14 cellular contexts compared by ENCODE assay signal in the genomic region with DNA sequence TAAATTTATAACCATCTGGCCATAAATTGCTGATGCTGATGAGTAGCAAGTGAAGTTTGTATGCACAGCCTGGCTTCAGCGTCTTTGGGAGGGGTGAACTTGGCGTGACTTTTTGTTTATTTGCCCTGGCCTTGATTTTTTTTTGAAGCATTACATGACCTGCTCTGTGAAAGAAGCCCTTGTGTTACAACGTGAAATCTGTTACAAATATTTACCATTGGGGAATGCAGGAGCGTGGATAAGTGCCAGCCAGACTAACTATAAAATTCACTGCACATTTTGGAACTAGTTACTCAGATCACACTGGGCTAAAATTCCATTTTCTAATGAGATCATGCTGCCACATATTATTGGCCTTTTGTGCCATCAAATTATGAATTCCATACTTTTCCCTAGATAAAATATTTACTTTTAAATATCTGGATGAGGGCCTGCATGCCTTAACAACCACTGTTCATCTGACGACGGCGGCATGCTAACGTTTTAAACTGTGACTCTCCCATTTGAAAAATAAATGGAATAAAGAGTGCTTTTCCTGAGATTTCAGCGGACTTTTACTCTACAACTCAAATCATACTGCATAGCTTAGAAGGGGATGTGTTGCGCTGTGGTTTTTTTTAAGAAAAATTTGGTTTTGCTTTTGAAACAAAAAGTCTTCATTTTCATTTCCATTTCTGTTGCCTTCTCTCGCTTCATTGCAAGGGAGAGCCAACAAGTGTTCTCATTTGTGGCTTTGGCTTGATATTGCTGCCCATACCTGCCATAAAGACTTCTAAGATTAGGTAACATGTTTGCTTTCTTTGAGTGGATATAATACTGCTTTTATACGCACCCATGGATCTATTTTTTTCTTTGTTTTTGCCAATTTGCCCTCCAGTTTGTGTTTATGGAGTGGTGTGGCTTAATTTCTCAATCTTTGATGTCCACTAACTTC.
DNase-seq lines count a peak whose midpoint lies in the region; ATAC-seq and TF ChIP-seq lines count a peak whose summit lies in the region.
"Had no signal": no experiment of that assay in that cellular context is flagged by ENCODE, and none has a peak within 500 bp of the region (broad histone marks: within the 10 kb centered on the region; RNA-seq: fewer than 3 reads in every experiment).

No MANE protein-coding gene starts in this region.

- H3K4me3 ChIP-seq in BJ (ENCODE audit: low read depth, low read length) (no peak overlapping the region), astrocyte of the spinal cord (ENCODE audit: low read depth, low read length) (no peak overlapping the region), gastroesophageal sphincter (no peak overlapping the region)
- H3K4me3 ChIP-seq: ascending aorta, lung had no signal

- H3K36me3 ChIP-seq in BJ (ENCODE audit: control insufficient read depth, insufficient read depth, low read length) (no peaks in the 10 kb centered on the region), gastroesophageal sphincter (no peaks in the 10 kb centered on the region)
- H3K36me3 ChIP-seq: ascending aorta had no signal

- POLR2A ChIA-PET in BJ (lab: Charles Lee), result no interaction called here

- peaks cover 0 to 19% (median 0%) of the 10 kb centered on the region in 3 donors for H3K4me1 ChIP-seq in gastroesophageal sphincter
- H3K4me1 ChIP-seq: ascending aorta had no signal

- CTCF ChIA-PET in BJ (lab: Yijun Ruan, JAX), result interaction anchor here (0.6 to 2.6 kb wide), 3 partner anchors 12 to 202 kb away, joined by 3 to 15 read pairs (median 4); no protein-coding TSS in a partner anchor

- H3K4me1 Mint-ChIP-seq in nephron, result peaks cover 11% of the 10 kb centered on the region

- no peak overlapping the region for H3K4me3 Mint-ChIP-seq in nephron
- H3K4me3 Mint-ChIP-seq: activated CD8-positive, alpha-beta memory T cell treated with anti-CD3 and anti-CD28 coated beads, Interleukin-2, amount 10 ng/mL, durations not matched to agents 7 days and 5 days had no signal

- no peak for TF ChIP-seq EP300 in gastroesophageal sphincter (IDR thresholded peaks at IDR 0.05)

- ATAC-seq in gastroesophageal sphincter, result no peak
- ATAC-seq: activated CD8-positive, alpha-beta memory T cell treated with anti-CD3 and anti-CD28 coated beads, Interleukin-2, amount 10 ng/mL, durations not matched to agents 7 days and 5 days; esophagus mucosa had no signal

- H3K9me3 Mint-ChIP-seq in nephron, result no peaks in the 10 kb centered on the region

- H3K27me3 ChIP-seq in BJ (ENCODE audit: control insufficient read depth, insufficient read depth, low read length), result no peaks in the 10 kb centered on the region
- no peaks in the 10 kb centered on the region for H3K27me3 ChIP-seq in gastroesophageal sphincter
- H3K27me3 ChIP-seq: ascending aorta had no signal

- DNase-seq in BJ (ENCODE audit: low read depth) (peak; percentile 90), HS-5 (ENCODE audit: low read depth) (peak; percentile 46), astrocyte of the spinal cord (ENCODE audit: low read depth, low spot score) (peak; percentile 32), GM19240 (ENCODE audit: insufficient read length, low spot score) (no peak), T-helper 2 cell (no peak)
- no peak for DNase-seq in NK-92 treated with Interleukin-12 subunit alpha and Interleukin-12 subunit beta, amount 100 ng/mL, for 24 hours (lab: John Stamatoyannopoulos, UW)
- DNase-seq: activated CD8-positive, alpha-beta memory T cell treated with anti-CD3 and anti-CD28 coated beads, Interleukin-2, amount 10 ng/mL, durations not matched to agents 7 days and 5 days; DND-41; T-helper 1 cell had no signal

- H3K36me3 Mint-ChIP-seq in nephron (ENCODE audit: low read depth), result no peaks in the 10 kb centered on the region
- H3K36me3 Mint-ChIP-seq: activated CD8-positive, alpha-beta memory T cell treated with anti-CD3 and anti-CD28 coated beads, Interleukin-2, amount 10 ng/mL, durations not matched to agents 7 days and 5 days had no signal

- no peaks in the 10 kb centered on the region for H3K9me3 ChIP-seq in gastroesophageal sphincter
- H3K9me3 ChIP-seq: ascending aorta had no signal

- in situ Hi-C loops in astrocyte of the spinal cord (cut with HindIII; ENCODE audit: low sequenced_read_pairs), result no loop called here

- H3K27ac ChIP-seq in gastroesophageal sphincter, result no peak overlapping the region
- H3K27ac ChIP-seq: ascending aorta had no signal

- 35 to 50% methylated on average over 12 of the region's 12 CpGs for WGBS in gastroesophageal sphincter (ENCODE audit: low coverage in 1 of 2), 2 donors

- H3K27me3 Mint-ChIP-seq in nephron (ENCODE audit: low read depth), result no peaks in the 10 kb centered on the region
- H3K27me3 Mint-ChIP-seq: activated CD8-positive, alpha-beta memory T cell treated with anti-CD3 and anti-CD28 coated beads, Interleukin-2, amount 10 ng/mL, durations not matched to agents 7 days and 5 days had no signal

- H3K27ac Mint-ChIP-seq in nephron, result peak overlapping the region; percentile 32 to 54 (median 42)
- H3K27ac Mint-ChIP-seq: activated CD8-positive, alpha-beta memory T cell treated with anti-CD3 and anti-CD28 coated beads, Interleukin-2, amount 10 ng/mL, durations not matched to agents 7 days and 5 days had no signal

- TF ChIP-seq CTCF in BJ (IDR thresholded peaks at IDR 0.05; ENCODE audit: insufficient read depth, low read depth, low read length), result no peak
- TF ChIP-seq CTCF in astrocyte of the spinal cord (IDR thresholded peaks at IDR 0.05; ENCODE audit: low read depth, low read length), result no peak
- TF ChIP-seq CTCF in nephron (IDR thresholded peaks at IDR 0.05; ENCODE audit: unreplicated experiment in 3 of 3), result no peak
- no peak for TF ChIP-seq CTCF in gastroesophageal sphincter (IDR thresholded peaks at IDR 0.05)

- no peak for TF ChIP-seq POLR2A in gastroesophageal sphincter (IDR thresholded peaks at IDR 0.05)

Comparison
In these comparisons a context has a peak if more than half of its experiments do, and no peak if none do; other contexts are left out.
1. DNase-seq: peak in BJ (single experiment), HS-5 (single experiment) and astrocyte of the spinal cord (single experiment); none in GM19240 (single experiment), NK-92 treated with Interleukin-12 subunit alpha and Interleukin-12 subunit beta, amount 100 ng/mL, for 24 hours (single experiment) and T-helper 2 cell (0 of 5).